In the genomic region with DNA sequence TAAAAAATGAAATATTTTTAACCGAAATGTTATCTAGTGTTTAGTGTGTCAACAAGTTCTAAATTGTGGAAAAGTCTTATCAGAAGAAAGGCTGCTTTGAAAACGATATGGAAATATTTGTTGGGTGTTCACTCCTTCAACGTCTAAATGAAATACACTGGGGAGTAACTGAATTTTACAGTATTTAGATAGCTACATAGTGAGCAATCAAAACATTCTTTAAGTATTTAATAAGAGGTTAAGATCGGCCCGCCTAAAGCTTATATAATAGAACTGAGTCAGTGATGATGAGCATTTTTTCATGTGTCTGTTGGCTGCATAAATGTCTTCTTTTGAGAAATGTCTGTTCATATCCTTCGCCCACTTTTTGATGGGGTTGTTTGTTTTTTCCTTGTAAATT, we compare ENCODE assay signal across 25 cellular contexts.
DNase-seq lines count a peak whose midpoint lies in the region; ATAC-seq, FAIRE-seq and TF ChIP-seq lines count a peak whose summit lies in the region.
"Had no signal": no experiment of that assay in that cellular context is flagged by ENCODE, and none has a peak within 500 bp of the region (broad histone marks: within the 10 kb centered on the region; RNA-seq: fewer than 3 reads in every experiment).

No MANE protein-coding gene starts in this region.

- TF ChIP-seq CTCF in HFFc6 (IDR thresholded peaks at IDR 0.05) (no peak), bronchial epithelial cell (IDR thresholded peaks at IDR 0.05; ENCODE audit: insufficient read depth, low read length, severe bottlenecking) (no peak), mesothelial cell of epicardium (IDR thresholded peaks at IDR 0.05; ENCODE audit: unreplicated experiment) (no peak)

- H3K36me3 Mint-ChIP-seq in HFFc6 (ENCODE audit: low read depth): no peaks in the 10 kb centered on the region
- H3K36me3 Mint-ChIP-seq in mesothelial cell of epicardium: peaks cover 5% of the 10 kb centered on the region

- H3K4me3 Mint-ChIP-seq in HFFc6 (peak overlapping the region; percentile 72), mesothelial cell of epicardium (no peak overlapping the region)
- H3K4me3 Mint-ChIP-seq: CD8-positive, alpha-beta memory T cell; effector memory CD8-positive, alpha-beta T cell; immature natural killer cell; neural crest cell had no signal

- FAIRE-seq in bronchial epithelial cell (lab: Jason Lieb, UNC): no peak
- FAIRE-seq: A204.1, H1, K562 had no signal

- DNase-seq in A172 (ENCODE audit: low spot score) (peak; percentile 66), HFFc6 (peak; percentile 56), bronchial epithelial cell (ENCODE audit: low read depth) (peak; percentile 61), mesothelial cell of epicardium (ENCODE audit: low spot score in 2 of 2, unreplicated experiment in 2 of 2) (no peak), NOMO-1 (lab: John Stamatoyannopoulos, UW; ENCODE audit: unreplicated experiment in 2 of 2) (no peak)
- DNase-seq in effector CD4-positive, alpha-beta T cell: no peak
- DNase-seq: activated CD4-positive, CD25-positive, alpha-beta regulatory T cell treated with anti-CD3 and anti-CD28 coated beads, Interleukin-2, amount 50 U/mL, for 72 hours; activated CD8-positive, alpha-beta memory T cell treated with anti-CD3 and anti-CD28 coated beads, Interleukin-2, amount 50 U/mL, for 4 hours; activated naive CD4-positive, alpha-beta T cell treated with Interleukin-2 at 50 U/mL for 16 hours; CD8-positive, alpha-beta memory T cell; effector memory CD8-positive, alpha-beta T cell; GDM1; immature natural killer cell; NCI-H1092; NCI-H774; T-helper 1 cell; trophoblast cell had no signal

- H3K27me3 Mint-ChIP-seq in HFFc6 (ENCODE audit: insufficient read depth) (no peaks in the 10 kb centered on the region), mesothelial cell of epicardium (ENCODE audit: low read depth) (no peaks in the 10 kb centered on the region)
- H3K27me3 Mint-ChIP-seq: CD8-positive, alpha-beta memory T cell; effector memory CD8-positive, alpha-beta T cell had no signal

- no peaks in the 10 kb centered on the region for H3K36me3 ChIP-seq in bronchial epithelial cell (ENCODE audit: control insufficient read depth, insufficient read depth, low read length)
- H3K36me3 ChIP-seq: breast epithelium had no signal

- ATAC-seq in GM18858 (IDR thresholded peaks at IDR 0.05; ENCODE audit: unreplicated experiment): no peak
- ATAC-seq in HG03045 (IDR thresholded peaks at IDR 0.05; ENCODE audit: unreplicated experiment): no peak
- ATAC-seq: effector memory CD8-positive, alpha-beta T cell; K562; sciatic nerve had no signal

- H3K4me3 ChIP-seq in bronchial epithelial cell (ENCODE audit: low read depth, low read length): no peak overlapping the region
- H3K4me3 ChIP-seq: breast epithelium, K562 had no signal

- no peaks in the 10 kb centered on the region for H3K27me3 ChIP-seq in bronchial epithelial cell (ENCODE audit: control insufficient read depth, insufficient read depth, low read length)
- H3K27me3 ChIP-seq: breast epithelium had no signal

- H3K9me3 Mint-ChIP-seq in HFFc6 (no peaks in the 10 kb centered on the region), mesothelial cell of epicardium (no peaks in the 10 kb centered on the region)
- H3K9me3 Mint-ChIP-seq: effector memory CD8-positive, alpha-beta T cell; neural crest cell had no signal

- peak overlapping the region; percentile 71 for H3K27ac Mint-ChIP-seq in HFFc6
- peak overlapping the region; percentile 7 for H3K27ac Mint-ChIP-seq in mesothelial cell of epicardium
- H3K27ac Mint-ChIP-seq: CD8-positive, alpha-beta memory T cell; effector memory CD8-positive, alpha-beta T cell; immature natural killer cell had no signal

- H3K4me1 Mint-ChIP-seq in HFFc6 (ENCODE audit: low read depth): peaks cover 16% of the 10 kb centered on the region
- H3K4me1 Mint-ChIP-seq in mesothelial cell of epicardium: peaks cover 24% of the 10 kb centered on the region
- H3K4me1 Mint-ChIP-seq: CD8-positive, alpha-beta memory T cell; immature natural killer cell had no signal

Comparison
In these comparisons a context has a peak if more than half of its experiments do, and no peak if none do; other contexts are left out.
1. DNase-seq: peak in A172 (single experiment), HFFc6 (single experiment) and bronchial epithelial cell (single experiment); none in mesothelial cell of epicardium (0 of 2), effector CD4-positive, alpha-beta T cell (single experiment) and NOMO-1 (0 of 2).